13 cellular contexts compared by ENCODE assay signal in the genomic region with DNA sequence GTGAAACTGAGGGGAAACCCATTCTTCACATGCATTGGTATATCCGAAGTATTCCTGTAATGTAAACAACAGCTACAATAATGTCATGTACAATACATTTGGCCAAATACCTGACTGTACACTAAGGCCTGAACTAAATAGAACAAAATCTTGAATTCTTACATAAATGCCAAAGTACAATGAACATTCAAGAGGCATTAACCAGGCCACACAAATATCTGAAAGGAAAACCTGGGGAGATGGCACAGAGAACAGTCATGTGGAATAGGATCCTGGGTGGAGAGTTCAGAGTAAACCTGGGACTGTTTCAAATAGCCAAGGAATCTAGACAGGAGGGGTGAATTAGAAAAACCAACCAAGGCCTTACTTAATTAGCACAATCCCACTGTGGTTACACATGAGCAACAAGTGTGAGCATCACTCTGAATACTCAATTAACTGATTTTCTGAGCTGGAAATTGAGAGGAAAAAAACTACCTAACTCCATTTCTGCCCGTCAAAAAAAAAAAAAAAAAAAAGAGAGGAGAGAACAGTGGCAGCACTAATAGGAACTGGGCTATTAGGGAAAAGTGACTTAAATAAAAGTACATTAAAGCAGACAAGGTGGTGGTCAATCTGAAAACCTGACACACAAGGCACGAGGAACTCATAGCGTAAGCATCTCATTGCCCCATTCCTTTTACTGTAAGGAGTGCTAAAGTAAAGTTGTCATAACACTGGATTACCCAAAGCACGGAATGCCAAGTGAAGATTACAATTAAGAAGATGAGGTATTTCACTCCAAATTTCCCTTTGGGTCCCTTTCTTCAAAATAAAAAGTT. TPM values are rescaled to one million over a fixed set of nuclear protein-coding genes. Genes with fewer than 3 reads are reported as not detected.
DNase-seq lines count a peak whose midpoint lies in the region; ATAC-seq, FAIRE-seq and TF ChIP-seq lines count a peak whose summit lies in the region.
"Had no signal": no experiment of that assay in that cellular context is flagged by ENCODE, and none has a peak within 500 bp of the region (broad histone marks: within the 10 kb centered on the region; RNA-seq: fewer than 3 reads in every experiment).

No MANE protein-coding gene starts in this region.

- TF ChIP-seq POLR2A in endothelial cell of umbilical vein (IDR thresholded peaks at IDR 0.05; ENCODE audit: low read depth, low read length), result no peak

- H2AFZ ChIP-seq in endothelial cell of umbilical vein (ENCODE audit: low read depth, low read length) (no peak overlapping the region), parathyroid adenoma (no peak overlapping the region)

- TF ChIP-seq CTCF in endothelial cell of umbilical vein (IDR thresholded peaks at IDR 0.05; ENCODE audit: extremely low read depth in 1 of 2, insufficient read depth in 1 of 2, low read depth in 1 of 2, low read length in 2 of 2), result no peak
- TF ChIP-seq CTCF in parathyroid adenoma (IDR thresholded peaks at IDR 0.05), result no peak

- H3K9me1 ChIP-seq in endothelial cell of umbilical vein (replicated peaks; ENCODE audit: control insufficient read depth, extremely low read depth, insufficient read depth, low read length), result no peaks in the 10 kb centered on the region

- H3K27me3 ChIP-seq in CD4-positive, alpha-beta memory T cell (ENCODE audit: insufficient read depth, low read length), result no peaks in the 10 kb centered on the region
- H3K27me3 ChIP-seq in SJSA1 (replicated peaks) (no peaks in the 10 kb centered on the region), endothelial cell of umbilical vein (ENCODE audit: control insufficient read depth in 2 of 2, insufficient read depth in 2 of 2, low read length in 2 of 2) (no peaks in the 10 kb centered on the region), parathyroid adenoma (ENCODE audit: control insufficient read depth, insufficient read depth, low read length) (no peaks in the 10 kb centered on the region)
- H3K27me3 ChIP-seq: right atrium auricular region had no signal

- H3K4me3 ChIP-seq in CD4-positive, alpha-beta memory T cell (ENCODE audit: low read length in 2 of 2), result no peak overlapping the region
- H3K4me3 ChIP-seq in SJSA1, result no peak overlapping the region
- H3K4me3 ChIP-seq in endothelial cell of umbilical vein (replicated peaks in 1 of 3; ENCODE audit: insufficient read depth in 1 of 3, low read depth in 1 of 3, low read length in 3 of 3), result no peak overlapping the region
- no peak overlapping the region for H3K4me3 ChIP-seq in parathyroid adenoma (ENCODE audit: low read depth, low read length)
- H3K4me3 ChIP-seq: right atrium auricular region had no signal

- H3K9ac ChIP-seq in endothelial cell of umbilical vein (replicated peaks; ENCODE audit: extremely low read depth, insufficient read depth, low read length) (no peak overlapping the region), parathyroid adenoma (no peak overlapping the region)

- dilution Hi-C loops in endothelial cell of umbilical vein (cut with MboI; ENCODE audit: extremely low pct_ligation_motif_present, low sequenced_read_pairs), result no loop called here

- H3K36me3 ChIP-seq in CD4-positive, alpha-beta memory T cell (ENCODE audit: insufficient read depth, low read length), result peaks cover 36% of the 10 kb centered on the region
- H3K36me3 ChIP-seq in SJSA1 (peaks cover 64% of the 10 kb centered on the region), endothelial cell of umbilical vein (ENCODE audit: control insufficient read depth in 2 of 2, extremely low read depth in 1 of 2, insufficient read depth in 2 of 2, low read length in 2 of 2) (peaks cover 24 to 27% of the 10 kb centered on the region in 2 experiments), parathyroid adenoma (ENCODE audit: control insufficient read depth, insufficient read depth, low read length) (no peaks in the 10 kb centered on the region)

- peaks cover 100% of the 10 kb centered on the region for H3K79me2 ChIP-seq in endothelial cell of umbilical vein (ENCODE audit: control insufficient read depth, insufficient read depth, low read length)
- H3K79me2 ChIP-seq in parathyroid adenoma, result peaks cover 32% of the 10 kb centered on the region

- H3K27ac ChIP-seq in CD4-positive, alpha-beta memory T cell (ENCODE audit: low read depth, low read length), result no peak overlapping the region
- H3K27ac ChIP-seq in SJSA1 (peak overlapping the region; percentile 32; the same call in 1 of the 2 replicates), endothelial cell of umbilical vein (ENCODE audit: insufficient read depth, low read depth, low read length) (no peak overlapping the region), parathyroid adenoma (no peak overlapping the region)

- peak overlapping the region in 6 of 8 donors; percentile 10 to 75 (median 52) for H3K4me3 Mint-ChIP-seq in CD4-positive, alpha-beta memory T cell

- peak overlapping the region in 6 of 7 donors; percentile 77 to 99 (median 81) for H3K27ac Mint-ChIP-seq in CD4-positive, alpha-beta memory T cell

- POLR2A ChIA-PET in CD4-positive, alpha-beta memory T cell (lab: Charles Lee; ENCODE audit: partially characterized antibody), result interaction anchor here (6.8 kb wide), 1 partner anchor 10 kb away, joined by 72 read pairs; the partner anchor contains the start of genes MGME1 and SNX5
- POLR2A ChIA-PET in endothelial cell of umbilical vein (lab: Charles Lee), result interaction anchor here (0.7 to 1.3 kb wide), 2 partner anchors 10 to 275 kb away, joined by 4 to 5 read pairs; partner anchors contain the start of gene SNX5

- DNase-seq in CD4-positive, alpha-beta memory T cell, result no peak
- DNase-seq in SJSA1 (ENCODE audit: low read depth in 1 of 2, low spot score in 2 of 2), result peak in 1 of 2 experiments; percentile 71
- peak; percentile 3 for DNase-seq in endothelial cell of umbilical vein (ENCODE audit: low read depth, low spot score)
- DNase-seq in NOMO-1 treated with dmso at 0.1 percent for 144 hours (lab: John Stamatoyannopoulos, UW; ENCODE audit: unreplicated experiment), result no peak
- DNase-seq in posterior cingulate gyrus, result no peak
- DNase-seq: effector CD4-positive, alpha-beta T cell; NCI-H2029; SIG-M5 had no signal

- peaks cover 34 to 40% of the 10 kb centered on the region in 2 donors for H3K36me3 Mint-ChIP-seq in CD4-positive, alpha-beta memory T cell

- FAIRE-seq in endothelial cell of umbilical vein (lab: Jason Lieb, UNC), result no peak
- FAIRE-seq: islet of Langerhans had no signal

- ATAC-seq in GM19328 (IDR thresholded peaks at IDR 0.05; ENCODE audit: unreplicated experiment) (no peak), GM18907 (IDR thresholded peaks at IDR 0.05; ENCODE audit: unreplicated experiment) (no peak)

- no peaks in the 10 kb centered on the region for H3K9me3 Mint-ChIP-seq in CD4-positive, alpha-beta memory T cell

- CTCF ChIA-PET in CD4-positive, alpha-beta memory T cell (lab: Charles Lee; ENCODE audit: partially characterized antibody), result interaction anchor here (0.7 to 5.3 kb wide), 10 partner anchors 8 to 275 kb away, joined by 3 to 37 read pairs (median 4); partner anchors contain the start of gene RRBP1
- CTCF ChIA-PET in endothelial cell of umbilical vein (lab: Charles Lee), result interaction anchor here (0.8 to 6.0 kb wide), 15 partner anchors 9 to 453 kb away, joined by 3 to 93 read pairs (median 5); partner anchors contain the start of genes MGME1 and SNX5

- no peaks in the 10 kb centered on the region for H4K20me1 ChIP-seq in endothelial cell of umbilical vein (replicated peaks; ENCODE audit: control insufficient read depth, extremely low read depth, insufficient read depth, low read length)

- BruUV-seq in endothelial cell of umbilical vein (replicated peaks; lab: Mats Ljungman, UMichigan), result no TSS peak

- intact Hi-C loops in CD4-positive, alpha-beta memory T cell (cut with micrococcal nuclease), result loop anchor here (5.0 kb wide), 1 partner anchor 40 kb away; no protein-coding TSS in a partner anchor
- intact Hi-C loops in endothelial cell of umbilical vein (cut with micrococcal nuclease), result loop anchor here (1.0 to 5.0 kb wide), 3 partner anchors 10 to 320 kb away; no protein-coding TSS in a partner anchor
- intact Hi-C loops in posterior cingulate gyrus (cut with DNase I), result no loop called here

- no peaks in the 10 kb centered on the region for H3K9me3 ChIP-seq in CD4-positive, alpha-beta memory T cell (ENCODE audit: control insufficient read depth in 1 of 2, low read length in 2 of 2)
- H3K9me3 ChIP-seq in SJSA1 (replicated peaks), result no peaks in the 10 kb centered on the region
- no peaks in the 10 kb centered on the region for H3K9me3 ChIP-seq in endothelial cell of umbilical vein (replicated peaks; ENCODE audit: control insufficient read depth, insufficient read depth, low read length)
- no peaks in the 10 kb centered on the region for H3K9me3 ChIP-seq in parathyroid adenoma (ENCODE audit: control insufficient read depth, low read length)
- H3K9me3 ChIP-seq: right atrium auricular region had no signal

- H3K4me2 ChIP-seq in endothelial cell of umbilical vein (ENCODE audit: insufficient read depth, low read length) (peak overlapping the region; percentile 53), parathyroid adenoma (ENCODE audit: low read length) (peak overlapping the region; percentile 57)

- no peaks in the 10 kb centered on the region for H3K27me3 Mint-ChIP-seq in CD4-positive, alpha-beta memory T cell

- peaks cover 75% of the 10 kb centered on the region for H3K4me1 ChIP-seq in CD4-positive, alpha-beta memory T cell (ENCODE audit: insufficient read depth, low read length)
- H3K4me1 ChIP-seq in SJSA1 (replicated peaks) (peaks cover 47% of the 10 kb centered on the region), endothelial cell of umbilical vein (ENCODE audit: control insufficient read depth, extremely low read depth, insufficient read depth, low read length) (peaks cover 41% of the 10 kb centered on the region), parathyroid adenoma (peaks cover 34% of the 10 kb centered on the region)

- H3K4me1 Mint-ChIP-seq in CD4-positive, alpha-beta memory T cell, result peaks cover 46 to 83% (median 64%) of the 10 kb centered on the region in 4 donors

RNA-seq across cellular contexts. Expression of gene SNX5, which starts 10.9 kb away (rescaled TPM):
- total RNA-seq in CD4-positive, alpha-beta memory T cell, result 10 to 100 TPM; 81.5 to 81.6 TPM
- polyA plus RNA-seq in CD4-positive, alpha-beta memory T cell, result 10 to 100 TPM; 96.3 to 96.5 TPM
- total RNA-seq in SJSA1 (2014; rRNA removed; shearing (Covaris generic)), result 114 and 129 TPM in 2 replicates
- total RNA-seq in endothelial cell of umbilical vein, result 109 and 121 TPM in 2 replicates
- polyA plus RNA-seq in endothelial cell of umbilical vein, result 76.2 and 77.2 TPM in 2 replicates
- 79.8 and 86.5 TPM in 2 replicates for polyA plus RNA-seq in endothelial cell of umbilical vein (2011; cell fraction: cytosol; rRNA removed)
- polyA plus RNA-seq in endothelial cell of umbilical vein (2011; cell fraction: nucleus; rRNA removed), result 182 and 225 TPM in 2 replicates
- 121 and 140 TPM in 2 replicates for polyA plus RNA-seq in endothelial cell of umbilical vein (2012)
- 72.3 and 84.8 TPM in 2 replicates for polyA minus RNA-seq in endothelial cell of umbilical vein
- 55.6 TPM for polyA minus RNA-seq in endothelial cell of umbilical vein (2011; cell fraction: cytosol; rRNA and poly(A)+ RNA removed)
- polyA minus RNA-seq in endothelial cell of umbilical vein (2011; cell fraction: nucleus; rRNA and poly(A)+ RNA removed), result 144 and 189 TPM in 2 replicates

RNA-seq across cellular contexts. Expression of gene MGME1, which starts 11.1 kb away (rescaled TPM):
- 10 to 100 TPM; 15.4 to 16.5 TPM for total RNA-seq in CD4-positive, alpha-beta memory T cell
- polyA plus RNA-seq in CD4-positive, alpha-beta memory T cell, result 10 to 100 TPM in 1 of 2 donors, 1 to 10 TPM in 1; 7.4 to 17.0 TPM
- 14.7 and 20.6 TPM in 2 replicates for total RNA-seq in SJSA1 (2014; rRNA removed; shearing (Covaris generic))
- 18.0 and 26.2 TPM in 2 replicates for total RNA-seq in endothelial cell of umbilical vein
- 7.8 and 8.9 TPM in 2 replicates for polyA plus RNA-seq in endothelial cell of umbilical vein
- polyA plus RNA-seq in endothelial cell of umbilical vein (2011; cell fraction: cytosol; rRNA removed), result 11.2 and 11.7 TPM in 2 replicates
- 17.7 and 21.9 TPM in 2 replicates for polyA plus RNA-seq in endothelial cell of umbilical vein (2011; cell fraction: nucleus; rRNA removed)
- 10.4 and 18.0 TPM in 2 replicates for polyA plus RNA-seq in endothelial cell of umbilical vein (2012)
- polyA minus RNA-seq in endothelial cell of umbilical vein, result 10.5 and 14.1 TPM in 2 replicates
- polyA minus RNA-seq in endothelial cell of umbilical vein (2011; cell fraction: cytosol; rRNA and poly(A)+ RNA removed), result 18.0 TPM
- 13.2 and 15.8 TPM in 2 replicates for polyA minus RNA-seq in endothelial cell of umbilical vein (2011; cell fraction: nucleus; rRNA and poly(A)+ RNA removed)
